Comparison of ENCODE assay signal across 22 cellular contexts in genomic region chr4:155774033-155774432, GRCh38. TPM values are rescaled to one million over a fixed set of nuclear protein-coding genes. Genes with fewer than 3 reads are reported as not detected.
DNase-seq lines count a peak whose midpoint lies in the region; ATAC-seq, FAIRE-seq and TF ChIP-seq lines count a peak whose summit lies in the region.
"Had no signal": no experiment of that assay in that cellular context is flagged by ENCODE, and none has a peak within 500 bp of the region (broad histone marks: within the 10 kb centered on the region; RNA-seq: fewer than 3 reads in every experiment).

No MANE protein-coding gene starts in this region.

- no peaks in the 10 kb centered on the region for H3K79me1 ChIP-seq in IMR-90 (ENCODE audit: low read depth in 1 of 2, low read length in 2 of 2)
- no peaks in the 10 kb centered on the region for H3K79me1 ChIP-seq in H1 (ENCODE audit: low read depth, low read length)

- H2BK20ac ChIP-seq in IMR-90 (ENCODE audit: low read depth, low read length) (no peak overlapping the region), H1 (ENCODE audit: low read length) (no peak overlapping the region)

- no peak overlapping the region for H3K14ac ChIP-seq in IMR-90 (replicated peaks; ENCODE audit: low read depth, low read length)
- H3K14ac ChIP-seq in H1 (ENCODE audit: insufficient read length): no peak overlapping the region

- H3K9me3 ChIP-seq in IMR-90 (ENCODE audit: control insufficient read depth, insufficient read depth, low read length): no peaks in the 10 kb centered on the region
- no peaks in the 10 kb centered on the region for H3K9me3 ChIP-seq in H1 (ENCODE audit: insufficient read depth in 2 of 2, low read depth in 1 of 2, low read length in 1 of 2)
- no peaks in the 10 kb centered on the region for H3K9me3 ChIP-seq in left ventricle myocardium inferior (replicated peaks)
- no peaks in the 10 kb centered on the region for H3K9me3 ChIP-seq in sigmoid colon
- H3K9me3 ChIP-seq in osteoblast (ENCODE audit: low read depth, low read length): no peaks in the 10 kb centered on the region
- H3K9me3 ChIP-seq: Caco-2 had no signal

- H3K56ac ChIP-seq in IMR-90 (ENCODE audit: extremely low read depth, insufficient read depth, low read length): no peak overlapping the region
- H3K56ac ChIP-seq in H1 (replicated peaks; ENCODE audit: insufficient read length, low read depth, low read length): no peak overlapping the region

- H4K20me1 ChIP-seq in IMR-90 (ENCODE audit: insufficient read depth, low read length) (no peaks in the 10 kb centered on the region), H1 (replicated peaks in 1 of 2; ENCODE audit: control insufficient read depth in 1 of 2, insufficient read depth in 2 of 2, low read length in 2 of 2) (no peaks in the 10 kb centered on the region), osteoblast (ENCODE audit: insufficient read depth, low read length) (no peaks in the 10 kb centered on the region)

- DNase-seq in IMR-90: no peak
- DNase-seq in H1 (ENCODE audit: low read depth in 1 of 2, low spot score in 2 of 2): no peak
- DNase-seq in left ventricle myocardium inferior: peak; percentile 22
- DNase-seq in sigmoid colon: no peak
- DNase-seq in 8988T: no peak
- no peak for DNase-seq in osteoblast (ENCODE audit: insufficient read length, low spot score, missing footprints)
- DNase-seq in GM10266 (ENCODE audit: extremely low spot score): no peak
- DNase-seq: Caco-2; CD8-positive, alpha-beta T cell; KG1; MM.1S; NCI-H1048; NCI-H1417; NCI-H1694; NCI-H2029 treated with DMSO at 0.1 percent for 48 hours; NCI-H2227 treated with DMSO at 0.1 percent for 48 hours; NCI-H526 treated with DMSO at 0.1 percent for 48 hours; PC-9; SHP77 had no signal

- H2AK5ac ChIP-seq in IMR-90 (ENCODE audit: low read depth, low read length) (no peak overlapping the region), H1 (ENCODE audit: low read depth, low read length) (no peak overlapping the region)

- no peak overlapping the region for H4K5ac ChIP-seq in IMR-90 (ENCODE audit: low read depth, low read length)
- no peak overlapping the region for H4K5ac ChIP-seq in H1 (ENCODE audit: insufficient read length, low read depth, low read length)

- H3K18ac ChIP-seq in IMR-90 (ENCODE audit: low read depth, low read length): peak overlapping the region; percentile 4; the same call in 1 of the 2 replicates
- H3K18ac ChIP-seq in H1 (ENCODE audit: extremely low read depth, low read length): no peak overlapping the region

- FAIRE-seq in H1 (lab: Jason Lieb, UNC): no peak
- FAIRE-seq: G401.6, GM12878 had no signal

- no peak overlapping the region for H4K91ac ChIP-seq in IMR-90 (ENCODE audit: insufficient read depth, low read depth, low read length)
- H4K91ac ChIP-seq in H1 (replicated peaks; ENCODE audit: insufficient read length, low read length): no peak overlapping the region

- H3K9me1 ChIP-seq in IMR-90 (ENCODE audit: insufficient read depth, low read length): no peaks in the 10 kb centered on the region

- TF ChIP-seq RAD21 in IMR-90 (IDR thresholded peaks at IDR 0.05; ENCODE audit: low read length) (no peak), H1 (IDR thresholded peaks at IDR 0.05 in 1 of 2, conservative IDR thresholded peaks at IDR 0.05 in 1 of 2; ENCODE audit: low read depth in 2 of 2, low read length in 2 of 2) (no peak)

- H3K23me2 ChIP-seq in H1 (ENCODE audit: low read depth, low read length): no peaks in the 10 kb centered on the region

- H4K8ac ChIP-seq in IMR-90 (ENCODE audit: low read depth in 2 of 2, low read length in 2 of 2) (no peak overlapping the region), H1 (ENCODE audit: extremely low read depth, insufficient read depth, low read length) (no peak overlapping the region)

- H3K36me3 ChIP-seq in IMR-90 (ENCODE audit: control insufficient read depth, insufficient read depth, low read length): peaks cover 7% of the 10 kb centered on the region; the same call in 1 of the 2 replicates
- H3K36me3 ChIP-seq in H1 (ENCODE audit: control insufficient read depth in 2 of 4, insufficient read depth in 4 of 4, low read length in 3 of 4): no peaks in the 10 kb centered on the region
- H3K36me3 ChIP-seq in left ventricle myocardium inferior: peaks cover 17% of the 10 kb centered on the region
- peaks cover 0 to 22% (median 5%) of the 10 kb centered on the region in 4 donors for H3K36me3 ChIP-seq in sigmoid colon
- H3K36me3 ChIP-seq in osteoblast (ENCODE audit: insufficient read depth, low read length): no peaks in the 10 kb centered on the region

- H2AFZ ChIP-seq in IMR-90 (replicated peaks; ENCODE audit: low read length, poor library complexity) (no peak overlapping the region), H1 (ENCODE audit: low read length) (no peak overlapping the region), osteoblast (ENCODE audit: low read length) (no peak overlapping the region)
- H2AFZ ChIP-seq: PC-9 had no signal

- H2BK120ac ChIP-seq in IMR-90 (ENCODE audit: low read depth, low read length) (no peak overlapping the region), H1 (replicated peaks; ENCODE audit: low read depth, low read length) (no peak overlapping the region)

- no peak for ATAC-seq in IMR-90 (ENCODE audit: low read depth)
- ATAC-seq: CD8-positive, alpha-beta T cell; GM12878 had no signal

- TF ChIP-seq POLR2A in IMR-90 (IDR thresholded peaks at IDR 0.05; ENCODE audit: low read depth, low read length) (no peak), H1 (IDR thresholded peaks at IDR 0.05; ENCODE audit: control extremely low read depth in 1 of 2, low read depth in 2 of 2, low read length in 2 of 2) (no peak), sigmoid colon (IDR thresholded peaks at IDR 0.05) (no peak)

- H3K4me2 ChIP-seq in IMR-90 (ENCODE audit: low read depth, low read length) (no peak overlapping the region), H1 (ENCODE audit: insufficient read depth in 1 of 2, low read depth in 2 of 2, low read length in 2 of 2) (no peak overlapping the region), osteoblast (ENCODE audit: insufficient read depth, low read length) (no peak overlapping the region)
- H3K4me2 ChIP-seq: PC-9 had no signal

- H3K27me3 ChIP-seq in IMR-90 (ENCODE audit: control insufficient read depth, insufficient read depth, low read length) (no peaks in the 10 kb centered on the region), H1 (replicated peaks in 1 of 4; ENCODE audit: control insufficient read depth in 3 of 4, extremely low read depth in 1 of 4, insufficient read depth in 3 of 4, low read length in 3 of 4) (no peaks in the 10 kb centered on the region), left ventricle myocardium inferior (ENCODE audit: low read depth) (no peaks in the 10 kb centered on the region), sigmoid colon (no peaks in the 10 kb centered on the region), osteoblast (ENCODE audit: insufficient read depth, low read length) (no peaks in the 10 kb centered on the region)

- H3K79me2 ChIP-seq in H1 (ENCODE audit: control insufficient read depth in 1 of 2, insufficient read depth in 2 of 2, low read length in 2 of 2) (no peaks in the 10 kb centered on the region), osteoblast (ENCODE audit: insufficient read depth, low read length) (no peaks in the 10 kb centered on the region)

- H2BK12ac ChIP-seq in H1 (ENCODE audit: low read depth, low read length): no peak overlapping the region

- TF ChIP-seq EP300 in H1 (IDR thresholded peaks at IDR 0.05; ENCODE audit: borderline replicate concordance in 1 of 2, low read depth in 2 of 2, low read length in 2 of 2): no peak
- no peak for TF ChIP-seq EP300 in sigmoid colon (IDR thresholded peaks at IDR 0.05)

- CTCF ChIA-PET in IMR-90 (lab: Yijun Ruan, JAX): interaction anchor here (1.1 kb wide), 1 partner anchor 24 kb away, joined by 3 read pairs; no protein-coding TSS in a partner anchor
- CTCF ChIA-PET in H1 (lab: Charles Lee; ENCODE audit: partially characterized antibody): interaction anchor here (1.4 to 3.6 kb wide), 4 partner anchors 13 to 371 kb away, joined by 3 to 13 read pairs (median 4); partner anchors contain the start of gene CTSO

- no TSS peak for BruUV-seq in IMR-90 (replicated peaks; lab: Mats Ljungman, UMichigan)

- H3K27ac ChIP-seq in IMR-90 (ENCODE audit: insufficient read depth, low read length) (no peak overlapping the region), H1 (ENCODE audit: low read depth, low read length) (no peak overlapping the region), left ventricle myocardium inferior (replicated peaks) (peak overlapping the region; percentile 70), sigmoid colon (peak overlapping the region in 3 of 4 donors; percentile 71 to 78 (median 73)), osteoblast (ENCODE audit: low read depth, low read length) (no peak overlapping the region)
- H3K27ac ChIP-seq: C4-2B, PC-9 had no signal

- H2BK15ac ChIP-seq in IMR-90 (ENCODE audit: low read depth, low read length): 0 out of 3 replicates have a peak overlapping the region, but pooled peaks have one; percentile 27
- 0 out of 2 replicates have a peak overlapping the region, but pooled peaks have one; percentile 47 for H2BK15ac ChIP-seq in H1 (ENCODE audit: low read length)

- intact Hi-C loops in IMR-90 (cut with micrococcal nuclease) (no loop called here), left ventricle myocardium inferior (cut with micrococcal nuclease) (no loop called here), sigmoid colon (cut with DNase I) (loop anchor here (10.0 kb wide), 1 partner anchor 249 kb away; no protein-coding TSS in a partner anchor)

- no peak overlapping the region for H3K4me3 ChIP-seq in IMR-90 (ENCODE audit: insufficient read depth, low read depth, low read length)
- H3K4me3 ChIP-seq in H1 (ENCODE audit: extremely low read depth in 1 of 4, insufficient read depth in 2 of 4, low read depth in 3 of 4, low read length in 4 of 4): no peak overlapping the region
- no peak overlapping the region for H3K4me3 ChIP-seq in left ventricle myocardium inferior
- H3K4me3 ChIP-seq in sigmoid colon: no peak overlapping the region
- H3K4me3 ChIP-seq in osteoblast (ENCODE audit: insufficient read depth, low read length): no peak overlapping the region
- H3K4me3 ChIP-seq: GM12878, PC-9 had no signal

- no peak for TF ChIP-seq CTCF in IMR-90 (conservative IDR thresholded peaks at IDR 0.05; ENCODE audit: low read depth, low read length)
- no peak for TF ChIP-seq CTCF in H1 (IDR thresholded peaks at IDR 0.05; ENCODE audit: control extremely low read depth in 1 of 3, insufficient read depth in 1 of 3, low read depth in 1 of 3, low read length in 3 of 3)
- TF ChIP-seq CTCF in left ventricle myocardium inferior (IDR thresholded peaks at IDR 0.05; ENCODE audit: borderline replicate concordance): no peak
- no peak for TF ChIP-seq CTCF in sigmoid colon (IDR thresholded peaks at IDR 0.05)
- no peak for TF ChIP-seq CTCF in osteoblast (IDR thresholded peaks at IDR 0.05; ENCODE audit: extremely low read depth, low read depth, low read length)
- no peak for TF ChIP-seq CTCF in GM10266 (IDR thresholded peaks at IDR 0.05; ENCODE audit: control insufficient read depth, insufficient read depth, low read depth, missing control alignments)

- H3K23ac ChIP-seq in IMR-90 (ENCODE audit: low read depth, low read length): no peak overlapping the region
- no peak overlapping the region for H3K23ac ChIP-seq in H1 (ENCODE audit: insufficient read length)

- no peak overlapping the region for H2AK9ac ChIP-seq in IMR-90 (replicated peaks; ENCODE audit: low read depth, low read length, poor library complexity)

- POLR2A ChIA-PET in IMR-90 (lab: Charles Lee; ENCODE audit: unreplicated experiment): no interaction called here
- POLR2A ChIA-PET in H1 (lab: Charles Lee; ENCODE audit: partially characterized antibody): no interaction called here

- no peak overlapping the region for H2BK5ac ChIP-seq in IMR-90 (ENCODE audit: low read depth, low read length, poor library complexity, severe bottlenecking)
- H2BK5ac ChIP-seq in H1 (ENCODE audit: low read depth, low read length): no peak overlapping the region

- dilution Hi-C loops in IMR-90 (cut with HindIII; ENCODE audit: low sequenced_read_pairs, unreplicated experiment): no loop called here

- in situ Hi-C loops in IMR-90 (cut with MboI; ENCODE audit: low sequenced_read_pairs): no loop called here

- no peak overlapping the region for H3K9ac ChIP-seq in IMR-90 (ENCODE audit: low read depth, low read length)
- H3K9ac ChIP-seq in H1 (replicated peaks in 1 of 4; ENCODE audit: extremely low read depth in 1 of 4, low read depth in 3 of 4, low read length in 3 of 4): no peak overlapping the region

- peaks cover 5% of the 10 kb centered on the region for H3K4me1 ChIP-seq in IMR-90 (ENCODE audit: control insufficient read depth, insufficient read depth, low read length)
- H3K4me1 ChIP-seq in H1 (replicated peaks in 1 of 4; ENCODE audit: control insufficient read depth in 3 of 4, insufficient read depth in 4 of 4, low read length in 3 of 4): 0 out of 7 replicates have a peak, but pooled peaks cover 0 to 2% (median 0%) of the 10 kb centered on the region in 4 experiments
- peaks cover 50% of the 10 kb centered on the region for H3K4me1 ChIP-seq in left ventricle myocardium inferior
- peaks cover 0 to 53% (median 44%) of the 10 kb centered on the region in 4 donors for H3K4me1 ChIP-seq in sigmoid colon
- no peaks in the 10 kb centered on the region for H3K4me1 ChIP-seq in osteoblast (ENCODE audit: insufficient read depth, low read length)

- 79% methylated on average over 2 of the region's 4 CpGs; no CpG with 5 or more reads in 1 of the 2 experiments for WGBS in IMR-90 (ENCODE audit: extremely low coverage in 2 of 2, insufficient read length in 1 of 2), 2 experiments
- 94% methylated on average over 4 of the region's 4 CpGs; no CpG with 5 or more reads in 1 of the 2 experiments for WGBS in H1 (ENCODE audit: extremely low coverage in 1 of 2, insufficient coverage in 1 of 2, insufficient read length in 1 of 2, insufficient replicate concordance in 2 of 2, low coverage in 1 of 2, low lambda C conversion rate in 2 of 2, missing lambda C conversion rate in 1 of 2), 2 experiments
- WGBS in sigmoid colon, 2 donors: 82 to 84% methylated on average over 4 of the region's 4 CpGs

- H3K4ac ChIP-seq in IMR-90 (ENCODE audit: low read depth, low read length) (no peak overlapping the region; the same call in 1 of the 2 replicates), H1 (replicated peaks; ENCODE audit: insufficient read length, low read depth, low read length) (no peak overlapping the region)

RNA-seq across cellular contexts. Expression of gene GUCY1B1, which starts 15.2 kb away (rescaled TPM):
- total RNA-seq in IMR-90 (2012; rRNA removed) (2.8 and 2.9 TPM in 2 replicates), left ventricle myocardium inferior (12.6 TPM), sigmoid colon (100 to 1,000 TPM in 1 of 4 donors, 10 to 100 TPM in 3; 45.1 to 115 (median 80.1) TPM), osteoblast (1.1 and 2.9 TPM in 2 replicates)
- polyA plus RNA-seq in IMR-90 (2012; rRNA removed) (2.6 and 3.8 TPM in 2 replicates), H1 (2011; rRNA removed) (0.77 and 1.5 TPM in 2 replicates), sigmoid colon (1 to 10 TPM in 2 of 3 donors, under 1 TPM in 1; 0.92 to 8.0 (median 2.4) TPM)
- polyA plus RNA-seq in IMR-90 (2012; cell fraction: cytosol; rRNA removed): 0.90 and 1.3 TPM in 2 replicates
- polyA plus RNA-seq in IMR-90 (2012; cell fraction: nucleus; rRNA removed; ENCODE audit: low replicate concordance): 0.49 and 4.4 TPM in 2 replicates
- total RNA-seq in H1 (2021; fragmentation: NEBNext Ultra II Directional; extraction: Animal tissue kit (Norgen Biotek cat#: 25700)): 2.1 and 2.9 TPM in 2 replicates
- polyA plus RNA-seq in H1 (2011; cell fraction: cytosol; rRNA removed): 1.5 TPM
- 0.80 TPM for polyA plus RNA-seq in H1 (2011; cell fraction: nucleus; rRNA removed)
- polyA plus RNA-seq in H1 (2012, experiment 1 of 2): 1.5 to 3.0 TPM (median 1.9 TPM) in 4 replicates
- 0.13 TPM for polyA plus RNA-seq in H1 (2012, experiment 2 of 2)
- polyA plus RNA-seq in H1 (2013, experiment 1 of 2): 1.8 TPM
- polyA plus RNA-seq in H1 (2013, experiment 2 of 2): 1.7 TPM
- 2.4 and 2.6 TPM in 2 replicates for polyA minus RNA-seq in H1 (2011; rRNA and poly(A)+ RNA removed)
- polyA minus RNA-seq in H1 (2011; cell fraction: cytosol; rRNA and poly(A)+ RNA removed): 1.4 TPM
- polyA minus RNA-seq in H1 (2011; cell fraction: nucleus; rRNA and poly(A)+ RNA removed): 2.5 TPM
- total RNA-seq: Caco-2; CD8-positive, alpha-beta T cell had no signal

Comparison
In these comparisons a context has a peak if more than half of its experiments do, and no peak if none do; other contexts are left out.
1. H3K27ac ChIP-seq: peak in left ventricle myocardium inferior (single experiment) and sigmoid colon (3 of 4); none in IMR-90 (single experiment), H1 (single experiment) and osteoblast (single experiment).